In genomic region chr11:1773711-1774550, GRCh38 we compare ENCODE assay signal across 17 cellular contexts. TPM values are rescaled to one million over a fixed set of nuclear protein-coding genes. Genes with fewer than 3 reads are reported as not detected.
DNase-seq lines count a peak whose midpoint lies in the region; ATAC-seq and TF ChIP-seq lines count a peak whose summit lies in the region.
"Had no signal": no experiment of that assay in that cellular context is flagged by ENCODE, and none has a peak within 500 bp of the region (broad histone marks: within the 10 kb centered on the region; RNA-seq: fewer than 3 reads in every experiment).

No MANE protein-coding gene starts in this region.

- H3K4me2 ChIP-seq in HCT116 (ENCODE audit: low read length) (peak overlapping the region; percentile 90; the same call in 1 of the 2 replicates), osteoblast (ENCODE audit: insufficient read depth, low read length) (no peak overlapping the region)

- peaks cover 82% of the 10 kb centered on the region for H3K4me1 Mint-ChIP-seq in CD14-positive monocyte

- peak overlapping the region in 1 of 2 donors; percentile 30 for H3K4me3 Mint-ChIP-seq in CD14-positive monocyte
- H3K4me3 Mint-ChIP-seq: mesothelial cell of epicardium, nephron progenitor cell had no signal

- H3K36me3 ChIP-seq in HCT116 (ENCODE audit: control insufficient read depth in 1 of 2, insufficient read depth in 2 of 2, low read length in 2 of 2) (no peaks in the 10 kb centered on the region), osteoblast (ENCODE audit: insufficient read depth, low read length) (no peaks in the 10 kb centered on the region)
- H3K36me3 ChIP-seq: gastroesophageal sphincter, thoracic aorta, WERI-Rb-1 had no signal

- H2AFZ ChIP-seq in HCT116 (ENCODE audit: low read depth, low read length, poor library complexity, severe bottlenecking): no peak overlapping the region
- H2AFZ ChIP-seq in osteoblast (ENCODE audit: low read length): no peak overlapping the region

- peak overlapping the region; percentile 23; the same call in 1 of the 2 replicates for H3K27ac ChIP-seq in HCT116 (ENCODE audit: low read depth, low read length)
- no peak overlapping the region for H3K27ac ChIP-seq in coronary artery
- H3K27ac ChIP-seq in osteoblast (ENCODE audit: low read depth, low read length): no peak overlapping the region
- H3K27ac ChIP-seq in caudate nucleus (ENCODE audit: low read depth, low read length): no peak overlapping the region
- H3K27ac ChIP-seq: gastroesophageal sphincter, thoracic aorta, WERI-Rb-1 had no signal

- TF ChIP-seq CTCF in CD14-positive monocyte (IDR thresholded peaks at IDR 0.05): no peak
- no peak for TF ChIP-seq CTCF in HCT116 (IDR thresholded peaks at IDR 0.05 in 2 of 3, conservative IDR thresholded peaks at IDR 0.05 in 1 of 3; ENCODE audit: borderline replicate concordance in 1 of 3, insufficient read depth in 1 of 3, low read depth in 2 of 3, low read length in 2 of 3)
- no peak for TF ChIP-seq CTCF in coronary artery (IDR thresholded peaks at IDR 0.05)
- TF ChIP-seq CTCF in osteoblast (IDR thresholded peaks at IDR 0.05; ENCODE audit: extremely low read depth, low read depth, low read length): no peak

- BruUV-seq in HCT116 (replicated peaks; lab: Mats Ljungman, UMichigan): no TSS peak

- H3K9ac ChIP-seq in HCT116 (ENCODE audit: low read length): no peak overlapping the region

- peaks cover 0 to 4% (median 2%) of the 10 kb centered on the region in 7 donors for H3K9me3 Mint-ChIP-seq in CD14-positive monocyte
- H3K9me3 Mint-ChIP-seq: mesothelial cell of epicardium had no signal

- peak overlapping the region in 6 of 7 donors; percentile 77 to 99 (median 87) for H3K27ac Mint-ChIP-seq in CD14-positive monocyte
- H3K27ac Mint-ChIP-seq: mesothelial cell of epicardium, nephron progenitor cell had no signal

- intact Hi-C loops in CD14-positive monocyte (cut with micrococcal nuclease): no loop called here
- intact Hi-C loops in HCT116 (cut with micrococcal nuclease): no loop called here

- H3K9me3 ChIP-seq in HCT116 (ENCODE audit: control insufficient read depth in 1 of 2, insufficient read depth in 1 of 2, low read depth in 1 of 2, low read length in 2 of 2): no peaks in the 10 kb centered on the region
- H3K9me3 ChIP-seq in osteoblast (ENCODE audit: low read depth, low read length): no peaks in the 10 kb centered on the region
- H3K9me3 ChIP-seq: thoracic aorta had no signal

- no peaks in the 10 kb centered on the region for H4K20me1 ChIP-seq in HCT116 (ENCODE audit: insufficient read depth)
- H4K20me1 ChIP-seq in osteoblast (ENCODE audit: insufficient read depth, low read length): no peaks in the 10 kb centered on the region

- no peak for ATAC-seq in HCT116
- ATAC-seq: gastroesophageal sphincter, left cardiac atrium had no signal

- POLR2A ChIA-PET in HCT116 (lab: Charles Lee): no interaction called here

- no peak overlapping the region for H3K4me3 ChIP-seq in HCT116 (replicated peaks in 1 of 2; ENCODE audit: low read depth in 1 of 2, low read length in 2 of 2)
- no peak overlapping the region for H3K4me3 ChIP-seq in coronary artery
- H3K4me3 ChIP-seq in osteoblast (ENCODE audit: insufficient read depth, low read length): no peak overlapping the region
- H3K4me3 ChIP-seq: gastroesophageal sphincter, thoracic aorta had no signal

- no peak for DNase-seq in CD14-positive monocyte (ENCODE audit: low spot score)
- DNase-seq in HCT116 (ENCODE audit: low read depth, low spot score): no peak
- peak; percentile 63 for DNase-seq in coronary artery (ENCODE audit: low spot score)
- DNase-seq in osteoblast (ENCODE audit: insufficient read length, low spot score, missing footprints): peak; percentile 84
- DNase-seq in NCI-H1092 (lab: John Stamatoyannopoulos, UW): no peak
- no peak for DNase-seq in caudate nucleus (lab: John Stamatoyannopoulos, UW)
- DNase-seq in HK-2 (ENCODE audit: unreplicated experiment): no peak
- DNase-seq: activated CD4-positive, alpha-beta T cell treated with anti-CD3 and anti-CD28 coated beads, Interleukin-2, amount 50 U/mL, for 48 hours; left cardiac atrium; NCI-H1105 treated with DMSO at 0.1 percent for 48 hours; NCI-H526; nephron progenitor cell; SHP77; WERI-Rb-1 had no signal

- CTCF ChIA-PET in HCT116 (lab: Charles Lee): no interaction called here

- TF ChIP-seq RAD21 in HCT116 (IDR thresholded peaks at IDR 0.05; ENCODE audit: low read depth): no peak

- RAD21 ChIA-PET in HCT116 (lab: Charles Lee; ENCODE audit: low non-redundant PET in 1 of 2, low total read pairs in 2 of 2, uncharacterized antibody in 2 of 2, unreplicated experiment in 2 of 2): no interaction called here

- peaks cover 24 to 59% of the 10 kb centered on the region in 2 experiments for H3K4me1 ChIP-seq in HCT116 (ENCODE audit: control insufficient read depth in 1 of 2, insufficient read depth in 2 of 2, low read length in 2 of 2)
- H3K4me1 ChIP-seq in osteoblast (ENCODE audit: insufficient read depth, low read length): peaks cover 15% of the 10 kb centered on the region

- H3K27me3 Mint-ChIP-seq in CD14-positive monocyte (ENCODE audit: low read depth in 3 of 3): peaks cover 0 to 5% (median 2%) of the 10 kb centered on the region in 3 donors

- no peaks in the 10 kb centered on the region for H3K79me2 ChIP-seq in HCT116 (ENCODE audit: insufficient read depth, low read length)
- no peaks in the 10 kb centered on the region for H3K79me2 ChIP-seq in osteoblast (ENCODE audit: insufficient read depth, low read length)

- no peaks in the 10 kb centered on the region for H3K9me2 ChIP-seq in HCT116 (ENCODE audit: insufficient read depth)

- H3K36me3 Mint-ChIP-seq in CD14-positive monocyte: peaks cover 4 to 7% of the 10 kb centered on the region in 2 donors
- H3K36me3 Mint-ChIP-seq: mesothelial cell of epicardium had no signal

- H3K27me3 ChIP-seq in HCT116 (ENCODE audit: insufficient read depth, low read length) (no peaks in the 10 kb centered on the region), osteoblast (ENCODE audit: insufficient read depth, low read length) (no peaks in the 10 kb centered on the region)

- no peak for TF ChIP-seq POLR2A in HCT116 (IDR thresholded peaks at IDR 0.05; ENCODE audit: borderline replicate concordance, extremely low read depth, insufficient read depth, insufficient read length)

TF ChIP-seq in HCT116, 20 proteins besides CTCF, POLR2A, EP300 and RAD21:
- TF ChIP-seq CBX3 (IDR thresholded peaks at IDR 0.05; ENCODE audit: low read depth) (no peak), MAX (IDR thresholded peaks at IDR 0.05) (no peak), FOSL1 (IDR thresholded peaks at IDR 0.05; ENCODE audit: low read depth) (no peak), ZFX (IDR thresholded peaks at IDR 0.05) (no peak), CEBPB (IDR thresholded peaks at IDR 0.05; ENCODE audit: low read depth) (no peak), POLR2AphosphoS5 (IDR thresholded peaks at IDR 0.05; ENCODE audit: low read depth, low read length) (no peak), SRF (IDR thresholded peaks at IDR 0.05; ENCODE audit: low read depth) (no peak), EZH2phosphoT487 (IDR thresholded peaks at IDR 0.05; ENCODE audit: borderline replicate concordance) (no peak), YY1 (IDR thresholded peaks at IDR 0.05; ENCODE audit: extremely low read depth, insufficient replicate concordance, low read depth, low read length) (no peak), EZH2 (IDR thresholded peaks at IDR 0.05) (no peak), ELF1 (IDR thresholded peaks at IDR 0.05; ENCODE audit: borderline replicate concordance, low read depth) (no peak)
- TF ChIP-seq, protein P1, sequence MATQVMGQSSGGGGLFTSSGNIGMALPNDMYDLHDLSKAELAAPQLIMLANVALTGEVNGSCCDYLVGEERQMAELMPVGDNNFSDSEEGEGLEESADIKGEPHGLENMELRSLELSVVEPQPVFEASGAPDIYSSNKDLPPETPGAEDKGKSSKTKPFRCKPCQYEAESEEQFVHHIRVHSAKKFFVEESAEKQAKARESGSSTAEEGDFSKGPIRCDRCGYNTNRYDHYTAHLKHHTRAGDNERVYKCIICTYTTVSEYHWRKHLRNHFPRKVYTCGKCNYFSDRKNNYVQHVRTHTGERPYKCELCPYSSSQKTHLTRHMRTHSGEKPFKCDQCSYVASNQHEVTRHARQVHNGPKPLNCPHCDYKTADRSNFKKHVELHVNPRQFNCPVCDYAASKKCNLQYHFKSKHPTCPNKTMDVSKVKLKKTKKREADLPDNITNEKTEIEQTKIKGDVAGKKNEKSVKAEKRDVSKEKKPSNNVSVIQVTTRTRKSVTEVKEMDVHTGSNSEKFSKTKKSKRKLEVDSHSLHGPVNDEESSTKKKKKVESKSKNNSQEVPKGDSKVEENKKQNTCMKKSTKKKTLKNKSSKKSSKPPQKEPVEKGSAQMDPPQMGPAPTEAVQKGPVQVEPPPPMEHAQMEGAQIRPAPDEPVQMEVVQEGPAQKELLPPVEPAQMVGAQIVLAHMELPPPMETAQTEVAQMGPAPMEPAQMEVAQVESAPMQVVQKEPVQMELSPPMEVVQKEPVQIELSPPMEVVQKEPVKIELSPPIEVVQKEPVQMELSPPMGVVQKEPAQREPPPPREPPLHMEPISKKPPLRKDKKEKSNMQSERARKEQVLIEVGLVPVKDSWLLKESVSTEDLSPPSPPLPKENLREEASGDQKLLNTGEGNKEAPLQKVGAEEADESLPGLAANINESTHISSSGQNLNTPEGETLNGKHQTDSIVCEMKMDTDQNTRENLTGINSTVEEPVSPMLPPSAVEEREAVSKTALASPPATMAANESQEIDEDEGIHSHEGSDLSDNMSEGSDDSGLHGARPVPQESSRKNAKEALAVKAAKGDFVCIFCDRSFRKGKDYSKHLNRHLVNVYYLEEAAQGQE (IDR thresholded peaks at IDR 0.05; ENCODE audit: low read depth): no peak
TF ChIP-seq in HCT116: peak in this region for 0.

RNA-seq across cellular contexts. Expression of gene CTSD, which starts 10.2 kb away (rescaled TPM):
- 1,000 to 10,000 TPM in 1 of 2 donors, 100 to 1,000 TPM in 1; 855 to 1,372 TPM for polyA plus RNA-seq in CD14-positive monocyte
- total RNA-seq in HCT116 (2021; ENCODE audit: unreplicated experiment) (127 TPM), osteoblast (491 and 519 TPM in 2 replicates)
- polyA plus RNA-seq in HCT116 (2012): 131 and 176 TPM in 2 replicates

RNA-seq across cellular contexts. Expression of gene IFITM10, which starts 23.5 kb away (rescaled TPM):
- polyA plus RNA-seq in CD14-positive monocyte: not detected
- total RNA-seq in HCT116 (2021; ENCODE audit: unreplicated experiment) (1.9 TPM), osteoblast (15.0 and 18.1 TPM in 2 replicates)
- 0.23 and 0.29 TPM in 2 replicates for polyA plus RNA-seq in HCT116 (2012)

Comparison
In these comparisons a context has a peak if more than half of its experiments do, and no peak if none do; other contexts are left out.
1. DNase-seq: peak in coronary artery (single experiment) and osteoblast (single experiment); none in CD14-positive monocyte (single experiment), HCT116 (single experiment), NCI-H1092 (single experiment), caudate nucleus (0 of 61) and HK-2 (single experiment).